Comparison of ENCODE assay signal across 9 cellular contexts in genomic region chr1:27031235-27032118, GRCh38. TPM values are rescaled to one million over a fixed set of nuclear protein-coding genes. Genes with fewer than 3 reads are reported as not detected.
DNase-seq lines count a peak whose midpoint lies in the region; ATAC-seq and TF ChIP-seq lines count a peak whose summit lies in the region.
"Had no signal": no experiment of that assay in that cellular context is flagged by ENCODE, and none has a peak within 500 bp of the region (broad histone marks: within the 10 kb centered on the region; RNA-seq: fewer than 3 reads in every experiment).

No MANE protein-coding gene starts in this region.

- peak overlapping the region; percentile 29 for H3K4me3 ChIP-seq in kidney epithelial cell (ENCODE audit: low read depth, low read length)

- H3K36me3 Mint-ChIP-seq in activated naive CD8-positive, alpha-beta T cell treated with anti-CD3 and anti-CD28 coated beads, Interleukin-2, amount 10 ng/mL, durations not matched to agents 7 days and 5 days = no peaks in the 10 kb centered on the region
- H3K36me3 Mint-ChIP-seq in activated naive CD8-positive, alpha-beta T cell treated with anti-CD3 and anti-CD28 coated beads, Interleukin-2, amount 50 U/mL, for 24 hours (ENCODE audit: low read depth) = no peaks in the 10 kb centered on the region

- no peak for ATAC-seq in activated naive CD8-positive, alpha-beta T cell treated with anti-CD3 and anti-CD28 coated beads, Interleukin-2, amount 10 ng/mL, durations not matched to agents 7 days and 5 days (ENCODE audit: low read depth)
- ATAC-seq in activated naive CD8-positive, alpha-beta T cell treated with anti-CD3 and anti-CD28 coated beads, Interleukin-2, amount 50 U/mL, for 24 hours = no peak

- POLR2A ChIA-PET in activated naive CD8-positive, alpha-beta T cell treated with anti-CD3 and anti-CD28 coated beads, Interleukin-2, amount 10 ng/mL, durations not matched to agents 7 days and 5 days (lab: Charles Lee) = no interaction called here

- TF ChIP-seq CTCF in kidney epithelial cell (IDR thresholded peaks at IDR 0.05; ENCODE audit: insufficient read depth, low read length, poor library complexity, severe bottlenecking) = no peak

- H3K4me3 Mint-ChIP-seq in activated naive CD8-positive, alpha-beta T cell treated with anti-CD3 and anti-CD28 coated beads, Interleukin-2, amount 10 ng/mL, durations not matched to agents 7 days and 5 days = peak overlapping the region; percentile 33
- no peak overlapping the region for H3K4me3 Mint-ChIP-seq in activated naive CD8-positive, alpha-beta T cell treated with anti-CD3 and anti-CD28 coated beads, Interleukin-2, amount 50 U/mL, for 24 hours

- H3K27me3 Mint-ChIP-seq in activated naive CD8-positive, alpha-beta T cell treated with anti-CD3 and anti-CD28 coated beads, Interleukin-2, amount 10 ng/mL, durations not matched to agents 7 days and 5 days = peaks cover 6% of the 10 kb centered on the region
- peaks cover 5% of the 10 kb centered on the region for H3K27me3 Mint-ChIP-seq in activated naive CD8-positive, alpha-beta T cell treated with anti-CD3 and anti-CD28 coated beads, Interleukin-2, amount 50 U/mL, for 24 hours

- H3K36me3 ChIP-seq in kidney epithelial cell (ENCODE audit: control insufficient read depth, insufficient read depth, low read length) = no peaks in the 10 kb centered on the region

- no peak overlapping the region for H3K27ac ChIP-seq in caudate nucleus (ENCODE audit: low read depth, low read length)
- H3K27ac ChIP-seq: VCaP had no signal

- no peaks in the 10 kb centered on the region for H3K9me3 Mint-ChIP-seq in activated naive CD8-positive, alpha-beta T cell treated with anti-CD3 and anti-CD28 coated beads, Interleukin-2, amount 10 ng/mL, durations not matched to agents 7 days and 5 days
- H3K9me3 Mint-ChIP-seq in activated naive CD8-positive, alpha-beta T cell treated with anti-CD3 and anti-CD28 coated beads, Interleukin-2, amount 50 U/mL, for 24 hours = no peaks in the 10 kb centered on the region

- DNase-seq in activated naive CD8-positive, alpha-beta T cell treated with anti-CD3 and anti-CD28 coated beads, Interleukin-2, amount 10 ng/mL, durations not matched to agents 7 days and 5 days = no peak
- DNase-seq in activated naive CD8-positive, alpha-beta T cell treated with anti-CD3 and anti-CD28 coated beads, Interleukin-2, amount 50 U/mL, for 24 hours = no peak
- DNase-seq in caudate nucleus (lab: John Stamatoyannopoulos, UW) = peak in 46 of 61 donors; percentile 9 to 84 (median 27)
- DNase-seq in kidney epithelial cell (ENCODE audit: low read depth) = no peak
- peak; percentile 24 for DNase-seq in superior temporal gyrus (ENCODE audit: extremely low spot score)
- DNase-seq in germinal center (ENCODE audit: low spot score) = no peak
- no peak for DNase-seq in activated CD4-positive, alpha-beta T cell treated with anti-CD3 and anti-CD28 coated beads, Interleukin-2, amount 50 U/mL, for 4 hours
- no peak for DNase-seq in stimulated activated CD4-positive, alpha-beta T cell treated with anti-CD3 and anti-CD28 coated beads, Interleukin-15, amount 100 ng/mL, for 24 hours

- H3K27me3 ChIP-seq in kidney epithelial cell (ENCODE audit: control insufficient read depth, insufficient read depth, low read length) = no peaks in the 10 kb centered on the region

- H3K27ac Mint-ChIP-seq in activated naive CD8-positive, alpha-beta T cell treated with anti-CD3 and anti-CD28 coated beads, Interleukin-2, amount 10 ng/mL, durations not matched to agents 7 days and 5 days = no peak overlapping the region
- no peak overlapping the region for H3K27ac Mint-ChIP-seq in activated naive CD8-positive, alpha-beta T cell treated with anti-CD3 and anti-CD28 coated beads, Interleukin-2, amount 50 U/mL, for 24 hours

- peaks cover 3% of the 10 kb centered on the region for H3K4me1 Mint-ChIP-seq in activated naive CD8-positive, alpha-beta T cell treated with anti-CD3 and anti-CD28 coated beads, Interleukin-2, amount 10 ng/mL, durations not matched to agents 7 days and 5 days
- H3K4me1 Mint-ChIP-seq in activated naive CD8-positive, alpha-beta T cell treated with anti-CD3 and anti-CD28 coated beads, Interleukin-2, amount 50 U/mL, for 24 hours = no peaks in the 10 kb centered on the region

RNA-seq across cellular contexts. Expression of gene TENT5B, which starts 18.8 kb away (rescaled TPM):
- not detected for total RNA-seq in activated naive CD8-positive, alpha-beta T cell treated with anti-CD3 and anti-CD28 coated beads, Interleukin-2, amount 10 ng/mL, durations not matched to agents 7 days and 5 days
- 1.9 and 2.2 TPM in 2 replicates for total RNA-seq in kidney epithelial cell

RNA-seq across cellular contexts. Expression of gene TRNP1, which starts 38.0 kb away (rescaled TPM):
- total RNA-seq in activated naive CD8-positive, alpha-beta T cell treated with anti-CD3 and anti-CD28 coated beads, Interleukin-2, amount 10 ng/mL, durations not matched to agents 7 days and 5 days = not detected
- total RNA-seq in kidney epithelial cell = 78.0 and 127 TPM in 2 replicates

Comparison
In these comparisons a context has a peak if more than half of its experiments do, and no peak if none do; other contexts are left out.
1. DNase-seq: peak in caudate nucleus (46 of 61) and superior temporal gyrus (single experiment); none in activated naive CD8-positive, alpha-beta T cell treated with anti-CD3 and anti-CD28 coated beads, Interleukin-2, amount 10 ng/mL, durations not matched to agents 7 days and 5 days (single experiment), activated naive CD8-positive, alpha-beta T cell treated with anti-CD3 and anti-CD28 coated beads, Interleukin-2, amount 50 U/mL, for 24 hours (single experiment), kidney epithelial cell (single experiment), germinal center (single experiment), activated CD4-positive, alpha-beta T cell treated with anti-CD3 and anti-CD28 coated beads, Interleukin-2, amount 50 U/mL, for 4 hours (0 of 2) and stimulated activated CD4-positive, alpha-beta T cell treated with anti-CD3 and anti-CD28 coated beads, Interleukin-15, amount 100 ng/mL, for 24 hours (single experiment).
2. RNA of gene TRNP1, which starts 38.0 kb away (total RNA-seq): 78.0 to 127 TPM in kidney epithelial cell; not detected in activated naive CD8-positive, alpha-beta T cell treated with anti-CD3 and anti-CD28 coated beads, Interleukin-2, amount 10 ng/mL, durations not matched to agents 7 days and 5 days; every median in the first group is over 10 times any median in the second.